17 cellular contexts compared by ENCODE assay signal in genomic region chr18:28127763-28128737, GRCh38. TPM values are rescaled to one million over a fixed set of nuclear protein-coding genes. Genes with fewer than 3 reads are reported as not detected.
A peak's percentile ranks its signal among the peaks of the same experiment; 100 is the strongest.
DNase-seq lines count a peak whose midpoint lies in the region; ATAC-seq and TF ChIP-seq lines count a peak whose summit lies in the region.
"Had no signal": no experiment of that assay in that cellular context is flagged by ENCODE, and none has a peak within 500 bp of the region (broad histone marks: within the 10 kb centered on the region; RNA-seq: fewer than 3 reads in every experiment).

No MANE protein-coding gene starts in this region.

- no peak overlapping the region for H3K27ac Mint-ChIP-seq in H9
- peak overlapping the region in 2 of 3 experiments; percentile 48 to 57 for H3K27ac Mint-ChIP-seq in nephron
- no peak overlapping the region for H3K27ac Mint-ChIP-seq in CD8-positive, alpha-beta T cell
- H3K27ac Mint-ChIP-seq: activated B cell treated with CpG ODN at 0.5 μM for 24 hours, immature natural killer cell, T-cell had no signal

- CTCF ChIA-PET in CD8-positive, alpha-beta T cell (lab: Charles Lee): no interaction called here

- no peak overlapping the region for H4K91ac ChIP-seq in H9 (ENCODE audit: insufficient read length, low read depth, low read length)

- no peaks in the 10 kb centered on the region for H3K9me3 ChIP-seq in H9 (ENCODE audit: control insufficient read depth, low read depth, low read length)
- no peaks in the 10 kb centered on the region for H3K9me3 ChIP-seq in CD8-positive, alpha-beta T cell (ENCODE audit: low read length)
- H3K9me3 ChIP-seq: gastroesophageal sphincter, ovary had no signal

- no peaks in the 10 kb centered on the region for H3K4me1 ChIP-seq in H9 (ENCODE audit: insufficient read depth, low read length)
- H3K4me1 ChIP-seq in CD8-positive, alpha-beta T cell (ENCODE audit: insufficient read depth, low read length): no peaks in the 10 kb centered on the region

- no peak overlapping the region for H3K9ac ChIP-seq in H9 (ENCODE audit: extremely low read depth, insufficient read length, low read length)

- H3K56ac ChIP-seq in H9 (ENCODE audit: insufficient read length, low read depth, low read length): no peak overlapping the region

- H2BK120ac ChIP-seq in H9 (ENCODE audit: low read depth, low read length, poor library complexity, severe bottlenecking): no peak overlapping the region

- no peak overlapping the region for H4K5ac ChIP-seq in H9 (ENCODE audit: insufficient read length, low read depth, low read length)

- H3K23ac ChIP-seq in H9 (ENCODE audit: insufficient read length, low read depth, low read length): no peak overlapping the region

- H3K9me3 Mint-ChIP-seq in H9 (no peaks in the 10 kb centered on the region), nephron (no peaks in the 10 kb centered on the region)
- peaks cover 2% of the 10 kb centered on the region for H3K9me3 Mint-ChIP-seq in CD8-positive, alpha-beta T cell

- H3K18ac ChIP-seq in H9 (ENCODE audit: insufficient read length, low read depth, low read length): no peak overlapping the region

- no peaks in the 10 kb centered on the region for H3K79me1 ChIP-seq in H9 (ENCODE audit: insufficient read depth, low read depth, low read length, poor library complexity, severe bottlenecking)

- no peak overlapping the region for H2AK5ac ChIP-seq in H9 (ENCODE audit: insufficient read length, low read length)

- H4K20me1 ChIP-seq in H9 (ENCODE audit: control insufficient read depth, insufficient read depth, insufficient read length): no peaks in the 10 kb centered on the region

- no peak overlapping the region for H3K4ac ChIP-seq in H9 (ENCODE audit: low read depth, low read length)

- no peak for TF ChIP-seq CTCF in H9 (conservative IDR thresholded peaks at IDR 0.05)
- TF ChIP-seq CTCF in nephron (IDR thresholded peaks at IDR 0.05; ENCODE audit: unreplicated experiment in 3 of 3): no peak
- no peak for TF ChIP-seq CTCF in CD8-positive, alpha-beta T cell (IDR thresholded peaks at IDR 0.05)

- H4K8ac ChIP-seq in H9 (replicated peaks; ENCODE audit: insufficient read length, low read depth, low read length): no peak overlapping the region

- DNase-seq in H9 (no peak), SW480 (ENCODE audit: low spot score) (peak; percentile 17), Right ventricle myocardium superior (no peak)
- no peak for DNase-seq in CD8-positive, alpha-beta T cell
- no peak for DNase-seq in stimulated activated CD4-positive, alpha-beta T cell treated with anti-CD3 and anti-CD28 coated beads, Interleukin-12 subunit alpha, Interleukin-12 subunit beta, amount 100 ng/mL, for 4 hours
- DNase-seq: activated B cell treated with CpG ODN at 0.5 μM for 24 hours, activated gamma-delta T cell, C1 segment of cervical spinal cord, immature natural killer cell, NCI-H2081 treated with DMSO at 0.1 percent for 48 hours, NCI-H69, T-cell had no signal

- H3K27me3 Mint-ChIP-seq in H9 (ENCODE audit: low read depth): no peaks in the 10 kb centered on the region
- H3K27me3 Mint-ChIP-seq in nephron (ENCODE audit: low read depth): no peaks in the 10 kb centered on the region
- H3K27me3 Mint-ChIP-seq in CD8-positive, alpha-beta T cell (ENCODE audit: low read depth): no peaks in the 10 kb centered on the region
- H3K27me3 Mint-ChIP-seq: activated B cell treated with CpG ODN at 0.5 μM for 24 hours, T-cell had no signal

- no peak overlapping the region for H3K4me2 ChIP-seq in H9 (ENCODE audit: insufficient read depth, insufficient read length, low read length)

- ATAC-seq in Right ventricle myocardium superior (ENCODE audit: poor library complexity) (peak; percentile 20), GM19455 (IDR thresholded peaks at IDR 0.05; ENCODE audit: unreplicated experiment) (no peak), GM18861 (IDR thresholded peaks at IDR 0.05; ENCODE audit: unreplicated experiment) (no peak)
- no peak for ATAC-seq in CD8-positive, alpha-beta T cell
- ATAC-seq: gastroesophageal sphincter, T-cell had no signal

- no peak overlapping the region for H2BK5ac ChIP-seq in H9 (ENCODE audit: insufficient read length, low read length)

- no peaks in the 10 kb centered on the region for H3K27me3 ChIP-seq in H9 (ENCODE audit: insufficient read depth, low read length)
- no peaks in the 10 kb centered on the region for H3K27me3 ChIP-seq in CD8-positive, alpha-beta T cell (ENCODE audit: insufficient read depth, low read length)
- H3K27me3 ChIP-seq: gastroesophageal sphincter, ovary had no signal

- no peak overlapping the region for H2AFZ ChIP-seq in H9 (ENCODE audit: low read length)

- peaks cover 7 to 16% of the 10 kb centered on the region in 2 experiments; a peak in 2 of 4 replicates for H3K4me1 Mint-ChIP-seq in H9
- H3K4me1 Mint-ChIP-seq in nephron: peaks cover 21% of the 10 kb centered on the region
- H3K4me1 Mint-ChIP-seq in CD8-positive, alpha-beta T cell (ENCODE audit: low read depth): no peaks in the 10 kb centered on the region
- H3K4me1 Mint-ChIP-seq: activated B cell treated with CpG ODN at 0.5 μM for 24 hours, immature natural killer cell, T-cell had no signal

- H3K36me3 Mint-ChIP-seq in H9 (ENCODE audit: insufficient read depth in 1 of 3, low read depth in 3 of 3) (no peaks in the 10 kb centered on the region), nephron (ENCODE audit: low read depth) (peaks cover 5% of the 10 kb centered on the region)
- H3K36me3 Mint-ChIP-seq in CD8-positive, alpha-beta T cell: no peaks in the 10 kb centered on the region
- H3K36me3 Mint-ChIP-seq: T-cell had no signal

- H3K4me3 ChIP-seq in CD8-positive, alpha-beta T cell (ENCODE audit: low read depth, low read length): no peak overlapping the region
- H3K4me3 ChIP-seq: gastroesophageal sphincter, ovary had no signal

- POLR2A ChIA-PET in CD8-positive, alpha-beta T cell (lab: Charles Lee): no interaction called here

- H3K27ac ChIP-seq in H9 (ENCODE audit: insufficient read length, low read depth, low read length): no peak overlapping the region
- no peak overlapping the region for H3K27ac ChIP-seq in CD8-positive, alpha-beta T cell (ENCODE audit: low read depth, low read length)
- H3K27ac ChIP-seq: gastroesophageal sphincter, ovary had no signal

- peaks cover 2% of the 10 kb centered on the region; the same call in 1 of the 2 replicates for H3K79me2 ChIP-seq in H9 (ENCODE audit: insufficient read depth, low read length)

- intact Hi-C loops in Right ventricle myocardium superior (cut with DNase I): loop anchor here (5.0 kb wide), 1 partner anchor 39 kb away; no protein-coding TSS in a partner anchor
- intact Hi-C loops in CD8-positive, alpha-beta T cell (cut with DNase I, micrococcal nuclease): no loop called here

- no peak overlapping the region for H2BK15ac ChIP-seq in H9 (ENCODE audit: low read depth, low read length)

- no peaks in the 10 kb centered on the region for H3K36me3 ChIP-seq in CD8-positive, alpha-beta T cell (ENCODE audit: insufficient read depth, low read length)
- H3K36me3 ChIP-seq: gastroesophageal sphincter, ovary had no signal

- no peak overlapping the region for H2BK12ac ChIP-seq in H9 (ENCODE audit: insufficient read length, low read depth, low read length)

- WGBS in H9 (ENCODE audit: extremely low coverage, insufficient read length, low lambda C conversion rate): no CpG with 5 or more reads among the region's 7 CpGs

- peak overlapping the region; percentile 75 for H2BK20ac ChIP-seq in H9 (ENCODE audit: low read depth, low read length, poor library complexity, severe bottlenecking)

- no peak overlapping the region for H3T11ph ChIP-seq in H9 (ENCODE audit: low read length)

- no peak overlapping the region for H3K14ac ChIP-seq in H9 (ENCODE audit: insufficient read depth, low read length)

- no peaks in the 10 kb centered on the region for H3K23me2 ChIP-seq in H9 (ENCODE audit: insufficient read length, low read depth, low read length, poor library complexity, severe bottlenecking)

- H3K4me3 Mint-ChIP-seq in H9: no peak overlapping the region
- no peak overlapping the region for H3K4me3 Mint-ChIP-seq in nephron
- H3K4me3 Mint-ChIP-seq in CD8-positive, alpha-beta T cell: no peak overlapping the region
- H3K4me3 Mint-ChIP-seq: activated B cell treated with CpG ODN at 0.5 μM for 24 hours, immature natural killer cell, T-cell had no signal

RNA-seq across cellular contexts. Expression of gene CDH2, which starts 48.9 kb away (rescaled TPM):
- total RNA-seq in H9 (2021) (35.4 and 36.2 TPM in 2 replicates), Right ventricle myocardium superior (308 TPM)
- total RNA-seq in CD8-positive, alpha-beta T cell: under 1 TPM in 1 of 2 experiments, not detected in 1; 0.17 TPM
- total RNA-seq: activated B cell treated with CpG ODN at 0.5 μM for 24 hours had no signal

Comparison
In these comparisons a context has a peak if more than half of its experiments do, and no peak if none do; other contexts are left out.
1. H3K27ac Mint-ChIP-seq: peak in nephron (2 of 3); none in H9 (0 of 3) and CD8-positive, alpha-beta T cell (single experiment).
2. RNA of gene CDH2, which starts 48.9 kb away (total RNA-seq): 308 TPM in Right ventricle myocardium superior (single experiment) and 35.4 to 36.2 TPM in H9; 0.17 TPM in CD8-positive, alpha-beta T cell; every median in the first group is over 10 times any median in the second.